Comparison of ENCODE assay signal across 29 cellular contexts in genomic region chr10:67914777-67915340, GRCh38. TPM values are rescaled to one million over a fixed set of nuclear protein-coding genes. Genes with fewer than 3 reads are reported as not detected.
DNase-seq lines count a peak whose midpoint lies in the region; ATAC-seq and TF ChIP-seq lines count a peak whose summit lies in the region.
"Had no signal": no experiment of that assay in that cellular context is flagged by ENCODE, and none has a peak within 500 bp of the region (broad histone marks: within the 10 kb centered on the region; RNA-seq: fewer than 3 reads in every experiment).

No MANE protein-coding gene starts in this region.

- intact Hi-C loops in left ventricle myocardium superior (cut with micrococcal nuclease): no loop called here

- 94 to 97% methylated on average over 5 to 8 of the region's 8 CpGs for whole genome bisulfite sequencing in endodermal cell (ENCODE audit: insufficient coverage in 1 of 2, insufficient read length in 1 of 2), 2 experiments
- 99% methylated on average over 5 of the region's 8 CpGs for WGBS in mesenchymal stem cell

- no peaks in the 10 kb centered on the region for H3K9me3 Mint-ChIP-seq in T-helper 2 cell treated with Interferon-gamma antibody and Interleukin-4, amounts not matched to agents 5 μg/mL and 100 μg/mL, for 36 hours
- H3K9me3 Mint-ChIP-seq in endodermal cell (no peaks in the 10 kb centered on the region), osteocyte (ENCODE audit: unreplicated experiment) (no peaks in the 10 kb centered on the region)
- no peaks in the 10 kb centered on the region for H3K9me3 Mint-ChIP-seq in stimulated activated naive B cell treated with anti-CD40 and anti-IgM and Interleukin-4, amounts not matched to agents 10 μg/mL and 1 μg/mL and 100 μg/mL, for 72 hours
- H3K9me3 Mint-ChIP-seq: activated T-helper 1 cell treated with anti-CD3 and anti-CD28 coated beads, Interleukin-12 subunit alpha, Interleukin-12 subunit beta, Interleukin-2, Interleukin-4 antibody, amounts not matched to agents 30 ng/mL and 10 ng/mL and 1 ng/mL, durations not matched to agents 14 hours and 24 hours and 36 hours; nephron had no signal

- H2AFZ ChIP-seq in mesenchymal stem cell (ENCODE audit: low read depth, low read length): no peak overlapping the region

- no peak overlapping the region for H3K18ac ChIP-seq in mesenchymal stem cell (ENCODE audit: low read depth in 1 of 2, low read length in 2 of 2)

- H3K4ac ChIP-seq in mesenchymal stem cell (ENCODE audit: low read depth in 1 of 2, low read length in 2 of 2): no peak overlapping the region

- no peak overlapping the region for H3K4me2 ChIP-seq in mesenchymal stem cell (ENCODE audit: low read length, poor library complexity, severe bottlenecking)
- H3K4me2 ChIP-seq: SK-N-SH had no signal

- H2AK5ac ChIP-seq in mesenchymal stem cell (ENCODE audit: low read length, severe bottlenecking): no peak overlapping the region

- H3K27me3 Mint-ChIP-seq in T-helper 2 cell treated with Interferon-gamma antibody and Interleukin-4, amounts not matched to agents 5 μg/mL and 100 μg/mL, for 36 hours (ENCODE audit: low read depth): no peaks in the 10 kb centered on the region
- H3K27me3 Mint-ChIP-seq in endodermal cell (ENCODE audit: insufficient read depth) (no peaks in the 10 kb centered on the region), osteocyte (ENCODE audit: unreplicated experiment) (no peaks in the 10 kb centered on the region)
- no peaks in the 10 kb centered on the region for H3K27me3 Mint-ChIP-seq in stimulated activated naive B cell treated with anti-CD40 and anti-IgM and Interleukin-4, amounts not matched to agents 10 μg/mL and 1 μg/mL and 100 μg/mL, for 72 hours
- H3K27me3 Mint-ChIP-seq: activated CD8-positive, alpha-beta memory T cell treated with anti-CD3 and anti-CD28 coated beads, Interleukin-2, amount 10 ng/mL, durations not matched to agents 7 days and 5 days had no signal

- peak overlapping the region; percentile 13 for H3K27ac ChIP-seq in cardiac muscle cell
- H3K27ac ChIP-seq in endodermal cell (ENCODE audit: low read depth, low read length): no peak overlapping the region
- no peak overlapping the region for H3K27ac ChIP-seq in mesenchymal stem cell (ENCODE audit: low read length, poor library complexity, severe bottlenecking)
- H3K27ac ChIP-seq: 22Rv1, coronary artery had no signal

- no peak overlapping the region for H4K8ac ChIP-seq in mesenchymal stem cell (ENCODE audit: low read length)

- no peaks in the 10 kb centered on the region for H3K4me1 ChIP-seq in cardiac muscle cell (ENCODE audit: low read depth)
- no peaks in the 10 kb centered on the region for H3K4me1 ChIP-seq in endodermal cell (ENCODE audit: control insufficient read depth, insufficient read depth, low read length)
- no peaks in the 10 kb centered on the region for H3K4me1 ChIP-seq in mesenchymal stem cell (ENCODE audit: control insufficient read depth, insufficient read depth, low read depth, low read length)

- no peak overlapping the region for H3K14ac ChIP-seq in mesenchymal stem cell (ENCODE audit: low read length in 2 of 2)

- H3K36me3 ChIP-seq in cardiac muscle cell (peaks cover 49% of the 10 kb centered on the region), endodermal cell (ENCODE audit: control insufficient read depth, insufficient read depth, low read length) (peaks cover 83% of the 10 kb centered on the region), mesenchymal stem cell (ENCODE audit: control insufficient read depth in 1 of 2, insufficient read depth in 2 of 2, low read depth in 1 of 2, low read length in 2 of 2) (peaks cover 13 to 92% of the 10 kb centered on the region in 2 experiments)

- no peak overlapping the region for H4K91ac ChIP-seq in mesenchymal stem cell (ENCODE audit: low read length)

- no peak for DNase-seq in T-helper 2 cell treated with Interferon-gamma antibody and Interleukin-4, amounts not matched to agents 5 μg/mL and 100 μg/mL, for 36 hours (ENCODE audit: low spot score)
- DNase-seq in T-helper 2 cell: no peak
- DNase-seq in cardiac muscle cell (ENCODE audit: low read depth in 1 of 2, low spot score in 1 of 2): no peak
- DNase-seq in left ventricle myocardium superior: no peak
- DNase-seq in endodermal cell: no peak
- DNase-seq in stimulated activated naive B cell treated with anti-CD40 and anti-IgM and Interleukin-4, amounts not matched to agents 10 μg/mL and 1 μg/mL and 100 μg/mL, for 72 hours: no peak
- no peak for DNase-seq in osteocyte (ENCODE audit: extremely low spot score, unreplicated experiment)
- no peak for DNase-seq in mesenchymal stem cell
- DNase-seq: activated CD4-positive, alpha-beta T cell treated with anti-CD3 and anti-CD28 coated beads for 48 hours; activated CD8-positive, alpha-beta memory T cell treated with anti-CD3 and anti-CD28 coated beads, Interleukin-2, amount 10 ng/mL, durations not matched to agents 7 days and 5 days; C1 segment of cervical spinal cord; Calu3; DMS79 treated with DMSO at 0.1 percent for 48 hours; foreskin fibroblast; GF-D8; IMR-90; MV-4-11; NCI-H1436; NCI-H2107; NCI-H345; SK-N-SH; stimulated activated CD4-positive, alpha-beta T cell treated with anti-CD3 and anti-CD28 coated beads, Interleukin-15, amount 100 ng/mL, for 24 hours; stimulated activated naive CD4-positive, alpha-beta T cell had no signal

- no peak overlapping the region for H2BK12ac ChIP-seq in mesenchymal stem cell (ENCODE audit: low read length in 2 of 2)

- H3K4me3 ChIP-seq in cardiac muscle cell (no peak overlapping the region), endodermal cell (ENCODE audit: low read length) (no peak overlapping the region), mesenchymal stem cell (ENCODE audit: insufficient read depth in 1 of 2, low read depth in 1 of 2, low read length in 2 of 2) (no peak overlapping the region)
- H3K4me3 ChIP-seq: coronary artery had no signal

- no peak overlapping the region for H2BK5ac ChIP-seq in mesenchymal stem cell (ENCODE audit: low read depth, low read length, poor library complexity, severe bottlenecking)

- H2BK15ac ChIP-seq in mesenchymal stem cell (ENCODE audit: low read depth, poor library complexity, severe bottlenecking): no peak overlapping the region

- H3K36me3 Mint-ChIP-seq in T-helper 2 cell treated with Interferon-gamma antibody and Interleukin-4, amounts not matched to agents 5 μg/mL and 100 μg/mL, for 36 hours (ENCODE audit: low read depth): peaks cover 50% of the 10 kb centered on the region
- H3K36me3 Mint-ChIP-seq in endodermal cell (ENCODE audit: low read depth) (peaks cover 65% of the 10 kb centered on the region), osteocyte (ENCODE audit: unreplicated experiment) (peaks cover 49% of the 10 kb centered on the region)
- H3K36me3 Mint-ChIP-seq in stimulated activated naive B cell treated with anti-CD40 and anti-IgM and Interleukin-4, amounts not matched to agents 10 μg/mL and 1 μg/mL and 100 μg/mL, for 72 hours: peaks cover 33 to 46% of the 10 kb centered on the region in 2 donors

- TF ChIP-seq CTCF in cardiac muscle cell (IDR thresholded peaks at IDR 0.05; ENCODE audit: low read depth, low read length) (no peak), endodermal cell (conservative IDR thresholded peaks at IDR 0.05) (no peak), osteocyte (IDR thresholded peaks at IDR 0.05) (no peak)

- H3K4me1 Mint-ChIP-seq in T-helper 2 cell treated with Interferon-gamma antibody and Interleukin-4, amounts not matched to agents 5 μg/mL and 100 μg/mL, for 36 hours (ENCODE audit: low read depth): peaks cover 4% of the 10 kb centered on the region
- no peaks in the 10 kb centered on the region for H3K4me1 Mint-ChIP-seq in endodermal cell
- peaks cover 7 to 14% of the 10 kb centered on the region in 2 donors for H3K4me1 Mint-ChIP-seq in stimulated activated naive B cell treated with anti-CD40 and anti-IgM and Interleukin-4, amounts not matched to agents 10 μg/mL and 1 μg/mL and 100 μg/mL, for 72 hours
- peaks cover 8% of the 10 kb centered on the region for H3K4me1 Mint-ChIP-seq in osteocyte (ENCODE audit: unreplicated experiment)
- H3K4me1 Mint-ChIP-seq: nephron had no signal

- H3K27me3 ChIP-seq in cardiac muscle cell (no peaks in the 10 kb centered on the region), endodermal cell (ENCODE audit: control insufficient read depth, insufficient read depth, low read length, poor library complexity, severe bottlenecking) (no peaks in the 10 kb centered on the region), mesenchymal stem cell (ENCODE audit: control insufficient read depth in 1 of 2, insufficient read depth in 1 of 2, low read length in 2 of 2) (no peaks in the 10 kb centered on the region)

- no peak overlapping the region for H3K4me3 Mint-ChIP-seq in T-helper 2 cell treated with Interferon-gamma antibody and Interleukin-4, amounts not matched to agents 5 μg/mL and 100 μg/mL, for 36 hours
- no peak overlapping the region for H3K4me3 Mint-ChIP-seq in endodermal cell
- no peak overlapping the region for H3K4me3 Mint-ChIP-seq in stimulated activated naive B cell treated with anti-CD40 and anti-IgM and Interleukin-4, amounts not matched to agents 10 μg/mL and 1 μg/mL and 100 μg/mL, for 72 hours
- H3K4me3 Mint-ChIP-seq in osteocyte (ENCODE audit: unreplicated experiment): no peak overlapping the region
- H3K4me3 Mint-ChIP-seq: activated CD8-positive, alpha-beta memory T cell treated with anti-CD3 and anti-CD28 coated beads, Interleukin-2, amount 10 ng/mL, durations not matched to agents 7 days and 5 days; activated T-helper 1 cell treated with anti-CD3 and anti-CD28 coated beads, Interleukin-12 subunit alpha, Interleukin-12 subunit beta, Interleukin-2, Interleukin-4 antibody, amounts not matched to agents 30 ng/mL and 10 ng/mL and 1 ng/mL, durations not matched to agents 14 hours and 24 hours and 36 hours; nephron had no signal

- no peak overlapping the region for H3K23ac ChIP-seq in mesenchymal stem cell (ENCODE audit: low read length in 2 of 2)

- H3K9ac ChIP-seq in endodermal cell (ENCODE audit: extremely low read depth, low read length, poor library complexity, severe bottlenecking): no peak overlapping the region
- H3K9ac ChIP-seq in mesenchymal stem cell (ENCODE audit: low read length): no peak overlapping the region
- H3K9ac ChIP-seq: SK-N-SH had no signal

- H3K9me3 ChIP-seq in cardiac muscle cell (ENCODE audit: low read depth) (no peaks in the 10 kb centered on the region), endodermal cell (ENCODE audit: control insufficient read depth, low read length) (no peaks in the 10 kb centered on the region), mesenchymal stem cell (ENCODE audit: control insufficient read depth, low read length) (no peaks in the 10 kb centered on the region)
- H3K9me3 ChIP-seq: SK-N-SH had no signal

- ATAC-seq in left ventricle myocardium superior: no peak
- ATAC-seq in stimulated activated naive B cell treated with anti-CD40 and anti-IgM and Interleukin-4, amounts not matched to agents 10 μg/mL and 1 μg/mL and 100 μg/mL, for 72 hours (replicated peaks): no peak
- ATAC-seq: activated CD8-positive, alpha-beta memory T cell treated with anti-CD3 and anti-CD28 coated beads, Interleukin-2, amount 10 ng/mL, durations not matched to agents 7 days and 5 days; esophagus mucosa; Right ventricle myocardium inferior had no signal

- peak overlapping the region; percentile 41 for H3K27ac Mint-ChIP-seq in T-helper 2 cell treated with Interferon-gamma antibody and Interleukin-4, amounts not matched to agents 5 μg/mL and 100 μg/mL, for 36 hours
- H3K27ac Mint-ChIP-seq in endodermal cell (peak overlapping the region; percentile 77), osteocyte (ENCODE audit: unreplicated experiment) (no peak overlapping the region)
- H3K27ac Mint-ChIP-seq in stimulated activated naive B cell treated with anti-CD40 and anti-IgM and Interleukin-4, amounts not matched to agents 10 μg/mL and 1 μg/mL and 100 μg/mL, for 72 hours: peak overlapping the region; percentile 20
- H3K27ac Mint-ChIP-seq: activated CD8-positive, alpha-beta memory T cell treated with anti-CD3 and anti-CD28 coated beads, Interleukin-2, amount 10 ng/mL, durations not matched to agents 7 days and 5 days; activated T-helper 1 cell treated with anti-CD3 and anti-CD28 coated beads, Interleukin-12 subunit alpha, Interleukin-12 subunit beta, Interleukin-2, Interleukin-4 antibody, amounts not matched to agents 30 ng/mL and 10 ng/mL and 1 ng/mL, durations not matched to agents 14 hours and 24 hours and 36 hours; nephron had no signal

- no peak overlapping the region for H2BK120ac ChIP-seq in mesenchymal stem cell (ENCODE audit: low read depth, low read length)

- peaks cover 5% of the 10 kb centered on the region for H3K79me1 ChIP-seq in mesenchymal stem cell (replicated peaks; ENCODE audit: low read length, poor library complexity, severe bottlenecking)

RNA-seq across cellular contexts. Expression of gene SIRT1, which starts 30.4 kb away (rescaled TPM):
- total RNA-seq in cardiac muscle cell (12.7 and 17.4 TPM in 2 replicates), left ventricle myocardium superior (16.5 TPM), endodermal cell (10 to 100 TPM; 30.2 to 36.7 TPM), osteocyte (23.9 and 25.6 TPM in 2 replicates)
- 19.5 and 20.7 TPM in 2 replicates for polyA plus RNA-seq in cardiac muscle cell
- 29.7 TPM for polyA plus RNA-seq in endodermal cell (2013, experiment 1 of 2)
- polyA plus RNA-seq in endodermal cell (2013, experiment 2 of 2): 26.4 TPM
- 6.7 TPM for polyA plus RNA-seq in mesenchymal stem cell (2013, experiment 1 of 2)
- 8.2 TPM for polyA plus RNA-seq in mesenchymal stem cell (2013, experiment 2 of 2)
